10 cellular contexts compared by ENCODE assay signal in genomic region chr3:195893516-195893915, GRCh38. TPM values are rescaled to one million over a fixed set of nuclear protein-coding genes. Genes with fewer than 3 reads are reported as not detected.
DNase-seq lines count a peak whose midpoint lies in the region; ATAC-seq, FAIRE-seq and TF ChIP-seq lines count a peak whose summit lies in the region.
"Had no signal": no experiment of that assay in that cellular context is flagged by ENCODE, and none has a peak within 500 bp of the region (broad histone marks: within the 10 kb centered on the region; RNA-seq: fewer than 3 reads in every experiment).

No MANE protein-coding gene starts in this region.

- H3K4me3 ChIP-seq in SK-N-SH (ENCODE audit: low read depth in 2 of 2, low read length in 1 of 2) (no peak overlapping the region), astrocyte (ENCODE audit: insufficient read depth, low read depth, low read length) (no peak overlapping the region), mesenchymal stem cell (ENCODE audit: insufficient read depth in 1 of 2, low read depth in 1 of 2, low read length in 2 of 2) (no peak overlapping the region), thyroid gland (replicated peaks in 1 of 3) (no peak overlapping the region)

- CTCF ChIA-PET in SK-N-SH (lab: Yijun Ruan, JAX), result interaction anchor here (1.1 to 29.0 kb wide), 9 partner anchors 9 to 146 kb away, joined by 4 to 606 read pairs (median 21); partner anchors contain the start of gene TNK2

- peaks cover 37% of the 10 kb centered on the region for H3F3A ChIP-seq in SK-N-SH (replicated peaks; ENCODE audit: insufficient read depth)

- H4K20me1 ChIP-seq in SK-N-SH (ENCODE audit: insufficient read depth) (peaks cover 19% of the 10 kb centered on the region; the same call in 1 of the 2 replicates), astrocyte (ENCODE audit: insufficient read depth, low read length) (peaks cover 20% of the 10 kb centered on the region)

- DNase-seq in SK-N-SH (no peak), astrocyte (ENCODE audit: low read depth) (no peak), mesenchymal stem cell (no peak), thyroid gland (no peak), cerebellum (ENCODE audit: low spot score) (no peak), SIG-M5 (lab: John Stamatoyannopoulos, UW) (no peak)
- DNase-seq: MM.1S, SW 1271 had no signal

- H2BK5ac ChIP-seq in mesenchymal stem cell (ENCODE audit: low read depth, low read length, poor library complexity, severe bottlenecking), result no peak overlapping the region

- peak overlapping the region; percentile 53 for H2AK5ac ChIP-seq in mesenchymal stem cell (ENCODE audit: low read length, severe bottlenecking)

- H3K18ac ChIP-seq in mesenchymal stem cell (ENCODE audit: low read depth in 1 of 2, low read length in 2 of 2), result no peak overlapping the region

- H3K27me3 ChIP-seq in SK-N-SH (ENCODE audit: insufficient read depth), result no peaks in the 10 kb centered on the region
- H3K27me3 ChIP-seq in astrocyte (ENCODE audit: insufficient read depth, low read length), result no peaks in the 10 kb centered on the region
- H3K27me3 ChIP-seq in mesenchymal stem cell (ENCODE audit: control insufficient read depth in 1 of 2, insufficient read depth in 1 of 2, low read length in 2 of 2), result no peaks in the 10 kb centered on the region
- H3K27me3 ChIP-seq in thyroid gland, result no peaks in the 10 kb centered on the region

- TF ChIP-seq CTCF in SK-N-SH (IDR thresholded peaks at IDR 0.05) (no peak), astrocyte (IDR thresholded peaks at IDR 0.05; ENCODE audit: insufficient read depth, low read depth, low read length) (no peak), thyroid gland (IDR thresholded peaks at IDR 0.05) (no peak)

- H3K27ac ChIP-seq in SK-N-SH (ENCODE audit: low read depth in 2 of 2, low read length in 1 of 2) (peak overlapping the region; percentile 65 to 92; a peak in 3 of 4 replicates), astrocyte (ENCODE audit: low read depth, low read length) (no peak overlapping the region), mesenchymal stem cell (ENCODE audit: low read length, poor library complexity, severe bottlenecking) (no peak overlapping the region), thyroid gland (peak overlapping the region in 2 of 3 donors; percentile 64 to 75)

- 77% methylated on average over 3 of the region's 4 CpGs for WGBS in SK-N-SH (ENCODE audit: low lambda C conversion rate)
- 88% methylated on average over 4 of the region's 4 CpGs for WGBS in mesenchymal stem cell
- WGBS in thyroid gland, 2 donors, result 53 to 78% methylated on average over 2 to 3 of the region's 4 CpGs

- POLR2A ChIA-PET in SK-N-SH (lab: Yijun Ruan, JAX), result interaction anchor here (1.9 to 2.2 kb wide), 2 partner anchors 32 to 34 kb away, joined by 5 to 7 read pairs; no protein-coding TSS in a partner anchor

- H3K4me1 Mint-ChIP-seq in astrocyte (ENCODE audit: low read depth, unreplicated experiment), result peaks cover 46% of the 10 kb centered on the region

- no peaks in the 10 kb centered on the region for H3K9me3 ChIP-seq in SK-N-SH
- H3K9me3 ChIP-seq in astrocyte (ENCODE audit: insufficient read depth, low read depth, low read length), result no peaks in the 10 kb centered on the region
- H3K9me3 ChIP-seq in mesenchymal stem cell (ENCODE audit: control insufficient read depth, low read length), result no peaks in the 10 kb centered on the region
- H3K9me3 ChIP-seq in thyroid gland, result no peaks in the 10 kb centered on the region

- H2BK12ac ChIP-seq in mesenchymal stem cell (ENCODE audit: low read length in 2 of 2), result peak overlapping the region in 1 of 2 experiments; percentile 70

- no peak overlapping the region for H3K27ac Mint-ChIP-seq in astrocyte (ENCODE audit: unreplicated experiment)

- H3K4me3 Mint-ChIP-seq in astrocyte (ENCODE audit: unreplicated experiment), result no peak overlapping the region

- H3K36me3 ChIP-seq in SK-N-SH (replicated peaks in 1 of 2; ENCODE audit: control insufficient read depth in 1 of 2, insufficient read depth in 2 of 2, low read length in 1 of 2), result no peaks in the 10 kb centered on the region
- H3K36me3 ChIP-seq in astrocyte (ENCODE audit: insufficient read depth, low read length), result no peaks in the 10 kb centered on the region
- H3K36me3 ChIP-seq in mesenchymal stem cell (ENCODE audit: control insufficient read depth in 1 of 2, insufficient read depth in 2 of 2, low read depth in 1 of 2, low read length in 2 of 2), result peaks cover 0 to 14% of the 10 kb centered on the region in 2 experiments
- H3K36me3 ChIP-seq in thyroid gland, result no peaks in the 10 kb centered on the region

- peaks cover 41 to 56% of the 10 kb centered on the region in 2 experiments; a peak in 3 of 4 replicates for H3K4me1 ChIP-seq in SK-N-SH (ENCODE audit: control insufficient read depth in 1 of 2, insufficient read depth in 2 of 2, low read depth in 1 of 2, low read length in 1 of 2)
- peaks cover 53% of the 10 kb centered on the region for H3K4me1 ChIP-seq in astrocyte (ENCODE audit: insufficient read depth, low read length)
- H3K4me1 ChIP-seq in mesenchymal stem cell (ENCODE audit: control insufficient read depth, insufficient read depth, low read depth, low read length), result peaks cover 55% of the 10 kb centered on the region
- H3K4me1 ChIP-seq in thyroid gland, result peaks cover 46 to 58% of the 10 kb centered on the region in 2 donors

- no peak overlapping the region for H3K14ac ChIP-seq in mesenchymal stem cell (ENCODE audit: low read length in 2 of 2)

- peaks cover 47% of the 10 kb centered on the region for H3K79me1 ChIP-seq in mesenchymal stem cell (replicated peaks; ENCODE audit: low read length, poor library complexity, severe bottlenecking)

- no peak for ATAC-seq in SK-N-SH treated with all-trans-retinoic acid at 6 μM for 48 hours
- ATAC-seq in GM19467 (IDR thresholded peaks at IDR 0.05; ENCODE audit: unreplicated experiment), result no peak

- no peak overlapping the region for H4K8ac ChIP-seq in mesenchymal stem cell (ENCODE audit: low read length)

- H3K9me3 Mint-ChIP-seq in astrocyte (ENCODE audit: unreplicated experiment), result no peaks in the 10 kb centered on the region

- intact Hi-C loops in thyroid gland (cut with DNase I), result no loop called here

- H3K4me2 ChIP-seq in SK-N-SH, result peak overlapping the region; percentile 93
- H3K4me2 ChIP-seq in astrocyte (ENCODE audit: low read length), result peak overlapping the region; percentile 100
- H3K4me2 ChIP-seq in mesenchymal stem cell (ENCODE audit: low read length, poor library complexity, severe bottlenecking), result no peak overlapping the region

- H3K79me2 ChIP-seq in SK-N-SH (ENCODE audit: insufficient read depth), result peaks cover 69% of the 10 kb centered on the region
- peaks cover 68% of the 10 kb centered on the region for H3K79me2 ChIP-seq in astrocyte (ENCODE audit: insufficient read depth, low read length)

- TF ChIP-seq RAD21 in SK-N-SH (IDR thresholded peaks at IDR 0.05; ENCODE audit: low read length), result no peak

- no peak for FAIRE-seq in astrocyte (lab: Jason Lieb, UNC)

- no peak for TF ChIP-seq EP300 in SK-N-SH (IDR thresholded peaks at IDR 0.05; ENCODE audit: borderline replicate concordance in 1 of 2, low read depth in 1 of 2, low read length in 1 of 2)

- peak overlapping the region in 1 of 2 experiments; percentile 37 for H3K4ac ChIP-seq in mesenchymal stem cell (ENCODE audit: low read depth in 1 of 2, low read length in 2 of 2)

- H2AFZ ChIP-seq in SK-N-SH (ENCODE audit: low read depth) (no peak overlapping the region), astrocyte (ENCODE audit: low read depth, low read length) (no peak overlapping the region), mesenchymal stem cell (ENCODE audit: low read depth, low read length) (no peak overlapping the region)

- peak overlapping the region; percentile 87 for H2BK15ac ChIP-seq in mesenchymal stem cell (ENCODE audit: low read depth, poor library complexity, severe bottlenecking)

- no peaks in the 10 kb centered on the region for H3K36me3 Mint-ChIP-seq in astrocyte (ENCODE audit: low read depth, unreplicated experiment)

- no peak overlapping the region for H3K23ac ChIP-seq in mesenchymal stem cell (ENCODE audit: low read length in 2 of 2)

- TF ChIP-seq POLR2A in thyroid gland (IDR thresholded peaks at IDR 0.05), result no peak

- no peaks in the 10 kb centered on the region for H3K9me2 ChIP-seq in SK-N-SH

- peak overlapping the region; percentile 10 for H4K91ac ChIP-seq in mesenchymal stem cell (ENCODE audit: low read length)

- H3K27me3 Mint-ChIP-seq in astrocyte (ENCODE audit: low read depth, unreplicated experiment), result no peaks in the 10 kb centered on the region

- peak overlapping the region; percentile 54 for H2BK120ac ChIP-seq in mesenchymal stem cell (ENCODE audit: low read depth, low read length)

- H3K9ac ChIP-seq in SK-N-SH, result no peak overlapping the region
- H3K9ac ChIP-seq in astrocyte (ENCODE audit: low read length), result peak overlapping the region; percentile 65
- peak overlapping the region; percentile 57 for H3K9ac ChIP-seq in mesenchymal stem cell (ENCODE audit: low read length)

TF ChIP-seq in SK-N-SH, 30 proteins besides CTCF, POLR2A, EP300 and RAD21 (continues in another document):
- TF ChIP-seq RXRA (IDR thresholded peaks at IDR 0.05; ENCODE audit: borderline replicate concordance, low read depth), result no peak

TF ChIP-seq in SK-N-SH treated with all-trans-retinoic acid at 6 μM for 48 hours, 23 proteins besides CTCF, POLR2A, EP300 and RAD21 (continues in another document):
- TF ChIP-seq OSR1 (CRISPR knock-in tag; IDR thresholded peaks at IDR 0.05) (no peak), ZFP3 (CRISPR knock-in tag; IDR thresholded peaks at IDR 0.05) (no peak), CSDC2 (CRISPR knock-in tag; IDR thresholded peaks at IDR 0.05) (no peak)

RNA-seq across cellular contexts. Expression of gene TNK2, which starts 14.8 kb away (rescaled TPM):
- 11.3 and 17.3 TPM in 2 replicates for polyA plus RNA-seq in SK-N-SH (2012; rRNA removed)
- 5.5 and 10.9 TPM in 2 replicates for polyA plus RNA-seq in SK-N-SH (2012; cell fraction: cytosol; rRNA removed)
- polyA plus RNA-seq in SK-N-SH (2012; cell fraction: nucleus; rRNA removed), result 119 and 155 TPM in 2 replicates
- 37.1 and 39.1 TPM in 2 replicates for total RNA-seq in astrocyte
- 11.7 TPM for polyA plus RNA-seq in mesenchymal stem cell (2013, experiment 1 of 2)
- polyA plus RNA-seq in mesenchymal stem cell (2013, experiment 2 of 2), result 11.4 TPM
- total RNA-seq in thyroid gland, result 10 to 100 TPM; 10.2 to 21.1 (median 12.7) TPM
- 17.8 TPM for total RNA-seq in cerebellum

Comparison
In these comparisons a context has a peak if more than half of its experiments do, and no peak if none do; other contexts are left out.
1. H3K27ac ChIP-seq: peak in SK-N-SH (2 of 2) and thyroid gland (2 of 3); none in astrocyte (single experiment) and mesenchymal stem cell (single experiment).